16 cellular contexts compared by ENCODE assay signal in genomic region chr11:120566176-120566575, GRCh38. TPM values are rescaled to one million over a fixed set of nuclear protein-coding genes. Genes with fewer than 3 reads are reported as not detected.
DNase-seq lines count a peak whose midpoint lies in the region; ATAC-seq and TF ChIP-seq lines count a peak whose summit lies in the region.
"Had no signal": no experiment of that assay in that cellular context is flagged by ENCODE, and none has a peak within 500 bp of the region (broad histone marks: within the 10 kb centered on the region; RNA-seq: fewer than 3 reads in every experiment).

No MANE protein-coding gene starts in this region.

- peak overlapping the region; percentile 41 for H2AFZ ChIP-seq in HCT116 (ENCODE audit: low read depth, low read length, poor library complexity, severe bottlenecking)

- H3K36me3 Mint-ChIP-seq in stimulated activated naive B cell treated with anti-CD40 and anti-IgM and Interleukin-4, amounts not matched to agents 10 μg/mL and 1 μg/mL and 100 μg/mL, for 72 hours = peaks cover 0 to 3% of the 10 kb centered on the region in 2 donors
- no peaks in the 10 kb centered on the region for H3K36me3 Mint-ChIP-seq in nephron progenitor cell (ENCODE audit: low read depth)

- CTCF ChIA-PET in HCT116 (lab: Charles Lee) = no interaction called here

- H3K36me3 ChIP-seq in HCT116 (ENCODE audit: control insufficient read depth in 1 of 2, insufficient read depth in 2 of 2, low read length in 2 of 2) (no peaks in the 10 kb centered on the region), RWPE2 (ENCODE audit: low read depth) (no peaks in the 10 kb centered on the region), colonic mucosa (no peaks in the 10 kb centered on the region)

- H3K9me2 ChIP-seq in HCT116 (ENCODE audit: insufficient read depth) = no peaks in the 10 kb centered on the region

- peak overlapping the region; percentile 33 for H3K9ac ChIP-seq in HCT116 (ENCODE audit: low read length)
- no peak overlapping the region for H3K9ac ChIP-seq in colonic mucosa (ENCODE audit: low read depth in 2 of 2, low read length in 2 of 2)

- H3K4me1 ChIP-seq in HCT116 (ENCODE audit: control insufficient read depth in 1 of 2, insufficient read depth in 2 of 2, low read length in 2 of 2) (peaks cover 56 to 60% of the 10 kb centered on the region in 2 experiments), RWPE2 (ENCODE audit: insufficient read depth, poor library complexity, severe bottlenecking) (peaks cover 18% of the 10 kb centered on the region), colonic mucosa (no peaks in the 10 kb centered on the region)

- TF ChIP-seq POLR2A in HCT116 (IDR thresholded peaks at IDR 0.05; ENCODE audit: borderline replicate concordance, extremely low read depth, insufficient read depth, insufficient read length) = no peak

- no peak for TF ChIP-seq RAD21 in HCT116 (IDR thresholded peaks at IDR 0.05; ENCODE audit: low read depth)

- no peaks in the 10 kb centered on the region for H4K20me1 ChIP-seq in HCT116 (ENCODE audit: insufficient read depth)

- TF ChIP-seq CTCF in HCT116 (IDR thresholded peaks at IDR 0.05 in 2 of 3, conservative IDR thresholded peaks at IDR 0.05 in 1 of 3; ENCODE audit: borderline replicate concordance in 1 of 3, insufficient read depth in 1 of 3, low read depth in 2 of 3, low read length in 2 of 3) = no peak
- no peak for TF ChIP-seq CTCF in RWPE2 (IDR thresholded peaks at IDR 0.05; ENCODE audit: poor library complexity, severe bottlenecking)
- TF ChIP-seq CTCF in colonic mucosa (IDR thresholded peaks at IDR 0.05) = no peak
- TF ChIP-seq CTCF in nephron progenitor cell (IDR thresholded peaks at IDR 0.05) = no peak

- H3K4me1 Mint-ChIP-seq in stimulated activated naive B cell treated with anti-CD40 and anti-IgM and Interleukin-4, amounts not matched to agents 10 μg/mL and 1 μg/mL and 100 μg/mL, for 72 hours = peaks cover 30 to 49% of the 10 kb centered on the region in 2 donors
- H3K4me1 Mint-ChIP-seq in nephron progenitor cell = peaks cover 43% of the 10 kb centered on the region

- DNase-seq in HCT116 (ENCODE audit: low read depth, low spot score) (peak; percentile 65), RWPE2 (ENCODE audit: low spot score) (no peak), glomerular visceral epithelial cell (ENCODE audit: extremely low spot score) (peak; percentile 41), colonic mucosa (no peak), nephron progenitor cell (no peak), caudate nucleus (lab: John Stamatoyannopoulos, UW) (no peak)
- no peak for DNase-seq in stimulated activated naive B cell treated with anti-CD40 and anti-IgM and Interleukin-4, amounts not matched to agents 10 μg/mL and 1 μg/mL and 100 μg/mL, for 72 hours
- DNase-seq: activated CD4-positive, alpha-beta T cell treated with anti-CD3 and anti-CD28 coated beads, Interleukin-2, amount 50 U/mL, for 48 hours; body of pancreas; CD8-positive, alpha-beta memory T cell; HFFc6; NCI-H1048; T1000 had no signal

- H3K9me3 ChIP-seq in HCT116 (ENCODE audit: control insufficient read depth in 1 of 2, insufficient read depth in 1 of 2, low read depth in 1 of 2, low read length in 2 of 2) = no peaks in the 10 kb centered on the region
- H3K9me3 ChIP-seq in RWPE2 (ENCODE audit: severe bottlenecking) = no peaks in the 10 kb centered on the region
- no peaks in the 10 kb centered on the region for H3K9me3 ChIP-seq in colonic mucosa
- H3K9me3 ChIP-seq: body of pancreas had no signal

- no TSS peak for BruUV-seq in HCT116 (replicated peaks; lab: Mats Ljungman, UMichigan)

- POLR2A ChIA-PET in HCT116 (lab: Charles Lee) = interaction anchor here (0.7 kb wide), 1 partner anchor 263 kb away, joined by 3 read pairs; no protein-coding TSS in a partner anchor

- H3K4me3 ChIP-seq in HCT116 (replicated peaks in 1 of 2; ENCODE audit: low read depth in 1 of 2, low read length in 2 of 2) (peak overlapping the region in 1 of 2 experiments; percentile 22; a peak in 2 of 4 replicates), RWPE2 (ENCODE audit: severe bottlenecking) (no peak overlapping the region), colonic mucosa (no peak overlapping the region)
- H3K4me3 ChIP-seq: body of pancreas had no signal

- no peaks in the 10 kb centered on the region for H3K9me3 Mint-ChIP-seq in stimulated activated naive B cell treated with anti-CD40 and anti-IgM and Interleukin-4, amounts not matched to agents 10 μg/mL and 1 μg/mL and 100 μg/mL, for 72 hours
- peaks cover 6% of the 10 kb centered on the region for H3K9me3 Mint-ChIP-seq in nephron progenitor cell
- H3K9me3 Mint-ChIP-seq: activated T-helper 2 cell treated with anti-CD3 and anti-CD28 coated beads, Interferon-gamma antibody, Interleukin-2, Interleukin-4, amounts not matched to agents 10 μg/mL and 5 μg/mL and 100 μg/mL, durations not matched to agents 14 hours and 24 hours and 36 hours; CD8-positive, alpha-beta memory T cell; HFFc6 had no signal

- RAD21 ChIA-PET in HCT116 (lab: Charles Lee; ENCODE audit: low non-redundant PET in 1 of 2, low total read pairs in 2 of 2, uncharacterized antibody in 2 of 2, unreplicated experiment in 2 of 2) = no interaction called here

- peak overlapping the region; percentile 69 for H3K4me2 ChIP-seq in HCT116 (ENCODE audit: low read length)

- H3K4me3 Mint-ChIP-seq in stimulated activated naive B cell treated with anti-CD40 and anti-IgM and Interleukin-4, amounts not matched to agents 10 μg/mL and 1 μg/mL and 100 μg/mL, for 72 hours = no peak overlapping the region
- H3K4me3 Mint-ChIP-seq in nephron progenitor cell = no peak overlapping the region
- H3K4me3 Mint-ChIP-seq: CD8-positive, alpha-beta memory T cell had no signal

- no peaks in the 10 kb centered on the region for H3K79me2 ChIP-seq in HCT116 (ENCODE audit: insufficient read depth, low read length)

- H3K27me3 Mint-ChIP-seq in stimulated activated naive B cell treated with anti-CD40 and anti-IgM and Interleukin-4, amounts not matched to agents 10 μg/mL and 1 μg/mL and 100 μg/mL, for 72 hours = peaks cover 26 to 37% of the 10 kb centered on the region in 2 donors
- peaks cover 73% of the 10 kb centered on the region for H3K27me3 Mint-ChIP-seq in nephron progenitor cell (ENCODE audit: low read depth, poor library complexity)

- H3K27ac ChIP-seq in HCT116 (ENCODE audit: low read depth, low read length) (peak overlapping the region; percentile 69), RWPE2 (ENCODE audit: poor library complexity, severe bottlenecking) (peak overlapping the region; percentile 61), colonic mucosa (no peak overlapping the region), caudate nucleus (ENCODE audit: low read depth, low read length) (no peak overlapping the region)
- H3K27ac ChIP-seq: body of pancreas had no signal

- H3K27me3 ChIP-seq in HCT116 (ENCODE audit: insufficient read depth, low read length) (no peaks in the 10 kb centered on the region), RWPE2 (ENCODE audit: insufficient read depth, poor library complexity, severe bottlenecking) (peaks cover 4% of the 10 kb centered on the region), colonic mucosa (peaks cover 29% of the 10 kb centered on the region)

- intact Hi-C loops in HCT116 (cut with micrococcal nuclease) = no loop called here
- intact Hi-C loops in colonic mucosa (cut with DNase I) = no loop called here

- ATAC-seq in HCT116 = peak; percentile 81
- peak; percentile 92 for ATAC-seq in RWPE2 (ENCODE audit: low read depth)
- no peak for ATAC-seq in stimulated activated naive B cell treated with anti-CD40 and anti-IgM and Interleukin-4, amounts not matched to agents 10 μg/mL and 1 μg/mL and 100 μg/mL, for 72 hours (replicated peaks)
- ATAC-seq: body of pancreas had no signal

- peak overlapping the region; percentile 96 for H3K27ac Mint-ChIP-seq in stimulated activated naive B cell treated with anti-CD40 and anti-IgM and Interleukin-4, amounts not matched to agents 10 μg/mL and 1 μg/mL and 100 μg/mL, for 72 hours
- no peak overlapping the region for H3K27ac Mint-ChIP-seq in nephron progenitor cell
- H3K27ac Mint-ChIP-seq: activated T-helper 2 cell treated with anti-CD3 and anti-CD28 coated beads, Interferon-gamma antibody, Interleukin-2, Interleukin-4, amounts not matched to agents 10 μg/mL and 5 μg/mL and 100 μg/mL, durations not matched to agents 14 hours and 24 hours and 36 hours; HFFc6 had no signal

TF ChIP-seq in HCT116, 20 proteins besides CTCF, POLR2A, EP300 and RAD21 (continues in another document):
- no peak for TF ChIP-seq EZH2phosphoT487 (IDR thresholded peaks at IDR 0.05; ENCODE audit: borderline replicate concordance)
- TF ChIP-seq FOSL1 (IDR thresholded peaks at IDR 0.05; ENCODE audit: low read depth) = peak; percentile 80
- peak; percentile 33; the same call in 1 of the 2 replicates for TF ChIP-seq POLR2AphosphoS5 (IDR thresholded peaks at IDR 0.05; ENCODE audit: low read depth, low read length)
- TF ChIP-seq CEBPB (IDR thresholded peaks at IDR 0.05; ENCODE audit: low read depth) = 0 out of 2 replicates have a peak, but pooled peaks have one; percentile 23
- peak; percentile 82 for TF ChIP-seq JUND (IDR thresholded peaks at IDR 0.05)
- peak; percentile 70 for TF ChIP-seq SP1 (IDR thresholded peaks at IDR 0.05; ENCODE audit: low read depth)
- TF ChIP-seq EZH2 (IDR thresholded peaks at IDR 0.05) = no peak
- TF ChIP-seq, protein P1, sequence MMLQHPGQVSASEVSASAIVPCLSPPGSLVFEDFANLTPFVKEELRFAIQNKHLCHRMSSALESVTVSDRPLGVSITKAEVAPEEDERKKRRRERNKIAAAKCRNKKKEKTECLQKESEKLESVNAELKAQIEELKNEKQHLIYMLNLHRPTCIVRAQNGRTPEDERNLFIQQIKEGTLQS (IDR thresholded peaks at IDR 0.05) = no peak
- TF ChIP-seq CBX3 (IDR thresholded peaks at IDR 0.05; ENCODE audit: low read depth) = peak; percentile 75
- no peak for TF ChIP-seq EGR1 (IDR thresholded peaks at IDR 0.05; ENCODE audit: low read depth)
- peak; percentile 42; the same call in 1 of the 2 replicates for TF ChIP-seq MAX (IDR thresholded peaks at IDR 0.05)

RNA-seq across cellular contexts. Expression of gene GRIK4, which starts 54.6 kb away (rescaled TPM):
- 0.52 TPM for total RNA-seq in HCT116 (2021; ENCODE audit: unreplicated experiment)
- polyA plus RNA-seq in HCT116 (2012) = 0.16 and 0.18 TPM in 2 replicates
- under 1 TPM; 0.10 to 0.21 TPM for total RNA-seq in colonic mucosa
- total RNA-seq: activated T-helper 2 cell treated with anti-CD3 and anti-CD28 coated beads, Interferon-gamma antibody, Interleukin-2, Interleukin-4, amounts not matched to agents 10 μg/mL and 5 μg/mL and 100 μg/mL, durations not matched to agents 14 hours and 24 hours and 36 hours; body of pancreas; HFFc6; NCI-H460; RPMI7951 had no signal
- polyA plus RNA-seq: CD8-positive, alpha-beta memory T cell had no signal

Comparison
In these comparisons a context has a peak if more than half of its experiments do, and no peak if none do; other contexts are left out.
1. ATAC-seq: peak in HCT116 (single experiment) and RWPE2 (single experiment); none in stimulated activated naive B cell treated with anti-CD40 and anti-IgM and Interleukin-4, amounts not matched to agents 10 μg/mL and 1 μg/mL and 100 μg/mL, for 72 hours (0 of 2).
2. DNase-seq: peak in HCT116 (single experiment) and glomerular visceral epithelial cell (single experiment); none in RWPE2 (single experiment), stimulated activated naive B cell treated with anti-CD40 and anti-IgM and Interleukin-4, amounts not matched to agents 10 μg/mL and 1 μg/mL and 100 μg/mL, for 72 hours (single experiment), colonic mucosa (single experiment), nephron progenitor cell (single experiment) and caudate nucleus (0 of 61).
3. H3K27ac ChIP-seq: peak in HCT116 (single experiment) and RWPE2 (single experiment); none in colonic mucosa (single experiment) and caudate nucleus (single experiment).